24 cellular contexts compared by ENCODE assay signal in the genomic region with DNA sequence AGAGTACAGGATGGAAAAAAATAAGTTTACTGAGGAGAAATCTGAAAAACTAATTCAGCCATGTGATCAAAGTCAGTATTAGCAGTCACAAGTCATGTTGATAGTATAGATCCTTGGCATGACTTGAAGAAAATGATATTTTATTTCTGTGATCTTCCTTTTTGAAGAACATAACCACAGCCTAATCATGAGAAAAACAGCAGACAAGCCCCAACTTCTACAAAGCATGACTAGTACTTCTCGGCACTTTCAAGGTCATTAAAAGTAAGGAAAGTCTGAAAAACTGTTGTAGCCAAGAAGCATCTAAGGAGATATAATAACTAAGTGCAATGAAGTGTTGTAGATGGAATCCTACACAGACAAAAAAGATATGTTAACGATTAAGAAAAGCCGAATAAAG.
"Had no signal": no experiment of that assay in that cellular context is flagged by ENCODE, and none has a peak within 500 bp of the region (broad histone marks: within the 10 kb centered on the region; RNA-seq: fewer than 3 reads in every experiment).

No MANE protein-coding gene starts in this region.

- H3K9me3 ChIP-seq: ovary, right lobe of liver, sigmoid colon, thoracic aorta, thyroid gland, transverse colon, upper lobe of right lung, uterus had no signal

- H3K4me1 ChIP-seq: neural progenitor cell, parathyroid adenoma, psoas muscle, right lobe of liver, sigmoid colon, stomach, thyroid gland, transverse colon, upper lobe of right lung, uterus had no signal

- FAIRE-seq: small intestine had no signal

- H3K36me3 ChIP-seq: neural progenitor cell, ovary, right lobe of liver, sigmoid colon, stomach, thoracic aorta, thyroid gland, transverse colon, upper lobe of right lung, uterus had no signal

- H3K4me3 ChIP-seq: neural progenitor cell, ovary, psoas muscle, right lobe of liver, sigmoid colon, stomach, thoracic aorta, thyroid gland, transverse colon, upper lobe of right lung, uterus had no signal

- ATAC-seq: natural killer cell; psoas muscle; right cardiac atrium; right lobe of liver; stimulated activated effector memory CD8-positive, alpha-beta T cell treated with anti-CD3 and anti-CD28 coated beads, Interleukin-12 subunit alpha, Interleukin-12 subunit beta, amount 100 ng/mL, for 72 hours; stimulated activated naive B cell treated with anti-CD40 and anti-IgM and Interleukin-4, amounts not matched to agents 10 μg/mL and 1 μg/mL and 100 μg/mL, for 72 hours; upper lobe of right lung had no signal

- H3K27ac ChIP-seq: neural progenitor cell, ovary, parathyroid adenoma, psoas muscle, right lobe of liver, sigmoid colon, stomach, thoracic aorta, thyroid gland, transverse colon, upper lobe of right lung, uterus had no signal

- H3K27me3 ChIP-seq: neural progenitor cell, ovary, right lobe of liver, sigmoid colon, stomach, thyroid gland, transverse colon, upper lobe of right lung, uterus had no signal

- DNase-seq: natural killer cell; occipital lobe; ovary; posterior cingulate gyrus; psoas muscle; right cardiac atrium; right lobe of liver; sigmoid colon; small intestine; stimulated activated CD4-positive, alpha-beta T cell treated with anti-CD3 and anti-CD28 coated beads, Interleukin-15, amount 100 ng/mL, for 24 hours; stimulated activated CD4-positive, alpha-beta T cell treated with anti-CD3 and anti-CD28 coated beads, Interleukin-2, amount 100 ng/mL, for 24 hours; stimulated activated CD4-positive, alpha-beta T cell treated with anti-CD3 and anti-CD28 coated beads, Interleukin-2, amount 100 ng/mL, for 48 hours; stimulated activated CD4-positive, alpha-beta T cell treated with anti-CD3 and anti-CD28 coated beads, Interleukin-4, amount 100 ng/mL, for 24 hours; stimulated activated naive B cell treated with anti-CD40 and anti-IgM and Interleukin-4, amounts not matched to agents 10 μg/mL and 1 μg/mL and 100 μg/mL, for 72 hours; stimulated activated naive CD4-positive, alpha-beta T cell treated with Interleukin-2 at 50 U/mL for 16 hours; stomach; thyroid gland; transverse colon; upper lobe of right lung; uterus had no signal
